In genomic region chr9:117392992-117393391, GRCh38 we compare ENCODE assay signal across 25 cellular contexts.
"Had no signal": no experiment of that assay in that cellular context is flagged by ENCODE, and none has a peak within 500 bp of the region (broad histone marks: within the 10 kb centered on the region; RNA-seq: fewer than 3 reads in every experiment).

No MANE protein-coding gene starts in this region.

- H3K36me3 ChIP-seq: cardiac muscle cell, gastroesophageal sphincter, left lung, right lobe of liver, tibial artery had no signal

- H3K4me3 Mint-ChIP-seq: activated CD4-positive, alpha-beta T cell treated with anti-CD3 and anti-CD28 coated beads, Interleukin-2, amount 10 ng/mL, durations not matched to agents 24 days and 14 days; activated CD8-positive, alpha-beta memory T cell treated with anti-CD3 and anti-CD28 coated beads, Interleukin-2, amount 10 ng/mL, durations not matched to agents 7 days and 5 days; activated CD8-positive, alpha-beta T cell treated with anti-CD3 and anti-CD28 coated beads for 36 hours; activated naive CD4-positive, alpha-beta T cell treated with anti-CD3 and anti-CD28 coated beads, Interleukin-2, amount 50 U/mL, for 24 hours; activated T-helper 1 cell treated with anti-CD3 and anti-CD28 coated beads, Interleukin-12 subunit alpha, Interleukin-12 subunit beta, Interleukin-2, Interleukin-4 antibody, amounts not matched to agents 30 ng/mL and 10 ng/mL and 1 ng/mL, durations not matched to agents 14 hours and 24 hours and 36 hours; nephron progenitor cell; stimulated activated effector memory CD8-positive, alpha-beta T cell treated with anti-CD3 and anti-CD28 coated beads, Interleukin-12 subunit alpha, Interleukin-12 subunit beta, amount 100 ng/mL, for 72 hours; stimulated activated naive CD8-positive, alpha-beta T cell treated with anti-CD3 and anti-CD28 coated beads, Interleukin-15, amount 100 ng/mL, for 72 hours; T-helper 1 cell treated with Interleukin-12 subunit alpha and Interleukin-12 subunit beta and Interleukin-4 antibody, amounts not matched to agents 30 μg/mL and 1 μg/mL, for 36 hours had no signal

- H3K27ac Mint-ChIP-seq: activated CD4-positive, alpha-beta T cell treated with anti-CD3 and anti-CD28 coated beads, Interleukin-2, amount 10 ng/mL, durations not matched to agents 24 days and 14 days; activated CD8-positive, alpha-beta memory T cell treated with anti-CD3 and anti-CD28 coated beads, Interleukin-2, amount 10 ng/mL, durations not matched to agents 7 days and 5 days; activated CD8-positive, alpha-beta T cell treated with anti-CD3 and anti-CD28 coated beads for 36 hours; activated naive CD4-positive, alpha-beta T cell treated with anti-CD3 and anti-CD28 coated beads, Interleukin-2, amount 50 U/mL, for 24 hours; activated T-helper 1 cell treated with anti-CD3 and anti-CD28 coated beads, Interleukin-12 subunit alpha, Interleukin-12 subunit beta, Interleukin-2, Interleukin-4 antibody, amounts not matched to agents 30 ng/mL and 10 ng/mL and 1 ng/mL, durations not matched to agents 14 hours and 24 hours and 36 hours; nephron progenitor cell; stimulated activated effector memory CD8-positive, alpha-beta T cell treated with anti-CD3 and anti-CD28 coated beads, Interleukin-12 subunit alpha, Interleukin-12 subunit beta, amount 100 ng/mL, for 72 hours; stimulated activated naive CD8-positive, alpha-beta T cell treated with anti-CD3 and anti-CD28 coated beads, Interleukin-15, amount 100 ng/mL, for 72 hours; T-helper 1 cell treated with Interleukin-12 subunit alpha and Interleukin-12 subunit beta and Interleukin-4 antibody, amounts not matched to agents 30 μg/mL and 1 μg/mL, for 36 hours had no signal

- H3K4me3 ChIP-seq: body of pancreas, cardiac muscle cell, gastroesophageal sphincter, left lung, right lobe of liver, skin epidermis, tibial artery had no signal

- H3K27ac ChIP-seq: body of pancreas, cardiac muscle cell, gastroesophageal sphincter, left lung, right lobe of liver, skin epidermis, tibial artery had no signal

- ATAC-seq: activated CD4-positive, CD25-positive, alpha-beta regulatory T cell treated with anti-CD3 and anti-CD28 coated beads, Interleukin-2, amount 50 U/mL, for 24 hours; activated CD8-positive, alpha-beta memory T cell treated with anti-CD3 and anti-CD28 coated beads, Interleukin-2, amount 10 ng/mL, durations not matched to agents 7 days and 5 days; activated CD8-positive, alpha-beta T cell treated with anti-CD3 and anti-CD28 coated beads for 36 hours; body of pancreas; esophagus mucosa; gastroesophageal sphincter; left lung; right lobe of liver; stimulated activated effector memory CD8-positive, alpha-beta T cell treated with anti-CD3 and anti-CD28 coated beads, Interleukin-12 subunit alpha, Interleukin-12 subunit beta, amount 100 ng/mL, for 72 hours; stimulated activated naive CD8-positive, alpha-beta T cell treated with anti-CD3 and anti-CD28 coated beads, Interleukin-15, amount 100 ng/mL, for 72 hours had no signal

- H3K4me1 ChIP-seq: gastroesophageal sphincter, left lung, right lobe of liver, tibial artery had no signal

- H3K27me3 Mint-ChIP-seq: activated CD4-positive, alpha-beta T cell treated with anti-CD3 and anti-CD28 coated beads, Interleukin-2, amount 10 ng/mL, durations not matched to agents 24 days and 14 days; activated CD8-positive, alpha-beta memory T cell treated with anti-CD3 and anti-CD28 coated beads, Interleukin-2, amount 10 ng/mL, durations not matched to agents 7 days and 5 days; activated naive CD4-positive, alpha-beta T cell treated with anti-CD3 and anti-CD28 coated beads, Interleukin-2, amount 50 U/mL, for 24 hours; stimulated activated naive CD8-positive, alpha-beta T cell treated with anti-CD3 and anti-CD28 coated beads, Interleukin-15, amount 100 ng/mL, for 72 hours had no signal

- H3K36me3 Mint-ChIP-seq: activated CD8-positive, alpha-beta memory T cell treated with anti-CD3 and anti-CD28 coated beads, Interleukin-2, amount 10 ng/mL, durations not matched to agents 7 days and 5 days; activated naive CD4-positive, alpha-beta T cell treated with anti-CD3 and anti-CD28 coated beads, Interleukin-2, amount 50 U/mL, for 24 hours; stimulated activated effector memory CD8-positive, alpha-beta T cell treated with anti-CD3 and anti-CD28 coated beads, Interleukin-12 subunit alpha, Interleukin-12 subunit beta, amount 100 ng/mL, for 72 hours had no signal

- H3K27me3 ChIP-seq: body of pancreas, cardiac muscle cell, gastroesophageal sphincter, left lung, right lobe of liver, tibial artery had no signal

- H3K9me3 ChIP-seq: body of pancreas, gastroesophageal sphincter, left lung, right lobe of liver, tibial artery had no signal

- H3K4me1 Mint-ChIP-seq: activated CD4-positive, alpha-beta T cell treated with anti-CD3 and anti-CD28 coated beads, Interleukin-2, amount 10 ng/mL, durations not matched to agents 24 days and 14 days; activated CD8-positive, alpha-beta memory T cell treated with anti-CD3 and anti-CD28 coated beads, Interleukin-2, amount 10 ng/mL, durations not matched to agents 7 days and 5 days; activated naive CD4-positive, alpha-beta T cell treated with anti-CD3 and anti-CD28 coated beads, Interleukin-2, amount 50 U/mL, for 24 hours; stimulated activated effector memory CD8-positive, alpha-beta T cell treated with anti-CD3 and anti-CD28 coated beads, Interleukin-12 subunit alpha, Interleukin-12 subunit beta, amount 100 ng/mL, for 72 hours; stimulated activated naive CD8-positive, alpha-beta T cell treated with anti-CD3 and anti-CD28 coated beads, Interleukin-15, amount 100 ng/mL, for 72 hours had no signal

- DNase-seq: activated CD4-positive, alpha-beta T cell treated with anti-CD3 and anti-CD28 coated beads, Interleukin-2, amount 10 ng/mL, durations not matched to agents 24 days and 14 days; activated CD8-positive, alpha-beta memory T cell treated with anti-CD3 and anti-CD28 coated beads, Interleukin-2, amount 10 ng/mL, durations not matched to agents 7 days and 5 days; activated CD8-positive, alpha-beta T cell treated with anti-CD3 and anti-CD28 coated beads for 36 hours; activated gamma-delta T cell treated with Interleukin-2 at 50 U/mL for 16 hours; anterior cingulate cortex; effector CD4-positive, alpha-beta T cell; head of caudate nucleus; left lung; mammary epithelial cell; nephron progenitor cell; nucleus accumbens; right lobe of liver; stimulated activated CD4-positive, alpha-beta T cell treated with anti-CD3 and anti-CD28 coated beads, Interleukin-2, amount 100 ng/mL, for 24 hours; stimulated activated naive CD8-positive, alpha-beta T cell treated with anti-CD3 and anti-CD28 coated beads, Interleukin-15, amount 100 ng/mL, for 72 hours; tibial artery had no signal

- H3K9me3 Mint-ChIP-seq: activated CD4-positive, alpha-beta T cell treated with anti-CD3 and anti-CD28 coated beads, Interleukin-2, amount 10 ng/mL, durations not matched to agents 24 days and 14 days; activated naive CD4-positive, alpha-beta T cell treated with anti-CD3 and anti-CD28 coated beads, Interleukin-2, amount 50 U/mL, for 24 hours; activated T-helper 1 cell treated with anti-CD3 and anti-CD28 coated beads, Interleukin-12 subunit alpha, Interleukin-12 subunit beta, Interleukin-2, Interleukin-4 antibody, amounts not matched to agents 30 ng/mL and 10 ng/mL and 1 ng/mL, durations not matched to agents 14 hours and 24 hours and 36 hours; nephron progenitor cell; stimulated activated naive CD8-positive, alpha-beta T cell treated with anti-CD3 and anti-CD28 coated beads, Interleukin-15, amount 100 ng/mL, for 72 hours; T-helper 1 cell treated with Interleukin-12 subunit alpha and Interleukin-12 subunit beta and Interleukin-4 antibody, amounts not matched to agents 30 μg/mL and 1 μg/mL, for 36 hours had no signal
